8 cellular contexts compared by ENCODE assay signal in genomic region chr2:55268288-55268906, GRCh38. TPM values are rescaled to one million over a fixed set of nuclear protein-coding genes. Genes with fewer than 3 reads are reported as not detected.
A peak's percentile ranks its signal among the peaks of the same experiment; 100 is the strongest.
DNase-seq lines count a peak whose midpoint lies in the region; ATAC-seq, FAIRE-seq and TF ChIP-seq lines count a peak whose summit lies in the region.

No MANE protein-coding gene starts in this region.

- no peak for TF ChIP-seq POLR2A in H54 (IDR thresholded peaks at IDR 0.05; ENCODE audit: low read depth, low read length)

- peaks cover 38% of the 10 kb centered on the region for H3K36me3 ChIP-seq in right atrium auricular region
- peaks cover 4 to 7% of the 10 kb centered on the region in 2 donors for H3K36me3 ChIP-seq in small intestine (ENCODE audit: control insufficient read depth in 2 of 2, insufficient read depth in 2 of 2, low read length in 2 of 2)

- no peak for TF ChIP-seq CTCF in WI38 (IDR thresholded peaks at IDR 0.05; ENCODE audit: low read depth, low read length)
- no peak for TF ChIP-seq CTCF in right atrium auricular region (IDR thresholded peaks at IDR 0.05)

- no peaks in the 10 kb centered on the region for H3K27me3 ChIP-seq in right atrium auricular region
- H3K27me3 ChIP-seq in small intestine (ENCODE audit: control insufficient read depth in 2 of 2, insufficient read depth in 2 of 2, low read length in 2 of 2): no peaks in the 10 kb centered on the region

- FAIRE-seq in small intestine (lab: Jason Lieb, UNC): no peak
- no peak for FAIRE-seq in H54 (lab: Jason Lieb, UNC)

- H3K4me3 ChIP-seq in WI38 (ENCODE audit: low read depth, low read length): peak overlapping the region; percentile 93
- peak overlapping the region; percentile 73 to 75 for H3K4me3 ChIP-seq in right atrium auricular region
- peak overlapping the region; percentile 73 to 76 for H3K4me3 ChIP-seq in small intestine (ENCODE audit: low read depth in 1 of 2, low read length in 2 of 2)

- H3K9me3 ChIP-seq in right atrium auricular region: no peaks in the 10 kb centered on the region
- H3K9me3 ChIP-seq in small intestine (ENCODE audit: control insufficient read depth, low read depth): no peaks in the 10 kb centered on the region

- no peak for ATAC-seq in HG03097 (IDR thresholded peaks at IDR 0.05; ENCODE audit: low FRiP score, unreplicated experiment)

- H3K4me1 ChIP-seq in right atrium auricular region (peaks cover 0 to 19% of the 10 kb centered on the region in 2 donors), small intestine (ENCODE audit: control insufficient read depth in 2 of 2, insufficient read depth in 1 of 2, low read depth in 1 of 2, low read length in 1 of 2) (peaks cover 0 to 4% of the 10 kb centered on the region in 2 donors)

- peak; percentile 20 for DNase-seq in NCI-H748 (lab: John Stamatoyannopoulos, UW; ENCODE audit: unreplicated experiment)
- no peak for DNase-seq in NCI-H748 treated with DMSO at 0.1 percent for 48 hours (lab: John Stamatoyannopoulos, UW)
- no peak for DNase-seq in right atrium auricular region (ENCODE audit: low spot score)
- peak; percentile 30 for DNase-seq in small intestine
- no peak for DNase-seq in H54 (ENCODE audit: insufficient read length, low spot score)
- no peak for DNase-seq in HT-29 (ENCODE audit: low spot score)

- H3K27ac ChIP-seq in right atrium auricular region: peak overlapping the region; percentile 85 to 92
- peak overlapping the region; percentile 95 to 100 for H3K27ac ChIP-seq in small intestine (ENCODE audit: low read depth in 1 of 2, low read length in 1 of 2)

- 5 to 15% (median 8%) methylated on average over 13 of the region's 13 CpGs for WGBS in small intestine, 3 donors

RNA-seq across cellular contexts. Expression of gene MTIF2, which starts 0.6 kb away (rescaled TPM):
- 10 to 100 TPM; 25.1 to 29.8 TPM for total RNA-seq in right atrium auricular region
- polyA plus RNA-seq in small intestine: 10 to 100 TPM; 20.0 to 36.2 (median 30.0) TPM
- total RNA-seq in HT-29 (2014; rRNA removed; shearing (Covaris generic)): 15.5 and 15.9 TPM in 2 replicates

RNA-seq across cellular contexts. Expression of gene RPS27A, which starts 35.9 kb away (rescaled TPM):
- 1,000 to 10,000 TPM in 1 of 2 donors, 100 to 1,000 TPM in 1; 613 to 1,505 TPM for total RNA-seq in right atrium auricular region
- polyA plus RNA-seq in small intestine: 1,000 to 10,000 TPM; 1,274 to 3,019 (median 2,400) TPM
- total RNA-seq in HT-29 (2014; rRNA removed; shearing (Covaris generic)): 852 and 923 TPM in 2 replicates

RNA-seq across cellular contexts. Expression of gene CLHC1, which starts 36.3 kb away (rescaled TPM):
- total RNA-seq in right atrium auricular region: 1 to 10 TPM; 4.6 to 9.5 TPM
- polyA plus RNA-seq in small intestine: 1 to 10 TPM; 3.2 to 3.6 (median 3.5) TPM
- total RNA-seq in HT-29 (2014; rRNA removed; shearing (Covaris generic)): 0.46 and 1.3 TPM in 2 replicates

Comparison
In these comparisons a context has a peak if more than half of its experiments do, and no peak if none do; other contexts are left out.
1. DNase-seq: peak in NCI-H748 (single experiment) and small intestine (single experiment); none in NCI-H748 treated with DMSO at 0.1 percent for 48 hours (single experiment), right atrium auricular region (single experiment), H54 (single experiment) and HT-29 (single experiment).
2. Peak in every context shown above with its lines, with median percentiles within 50 percentile points of each other: H3K4me3 ChIP-seq.